In the genomic region with DNA sequence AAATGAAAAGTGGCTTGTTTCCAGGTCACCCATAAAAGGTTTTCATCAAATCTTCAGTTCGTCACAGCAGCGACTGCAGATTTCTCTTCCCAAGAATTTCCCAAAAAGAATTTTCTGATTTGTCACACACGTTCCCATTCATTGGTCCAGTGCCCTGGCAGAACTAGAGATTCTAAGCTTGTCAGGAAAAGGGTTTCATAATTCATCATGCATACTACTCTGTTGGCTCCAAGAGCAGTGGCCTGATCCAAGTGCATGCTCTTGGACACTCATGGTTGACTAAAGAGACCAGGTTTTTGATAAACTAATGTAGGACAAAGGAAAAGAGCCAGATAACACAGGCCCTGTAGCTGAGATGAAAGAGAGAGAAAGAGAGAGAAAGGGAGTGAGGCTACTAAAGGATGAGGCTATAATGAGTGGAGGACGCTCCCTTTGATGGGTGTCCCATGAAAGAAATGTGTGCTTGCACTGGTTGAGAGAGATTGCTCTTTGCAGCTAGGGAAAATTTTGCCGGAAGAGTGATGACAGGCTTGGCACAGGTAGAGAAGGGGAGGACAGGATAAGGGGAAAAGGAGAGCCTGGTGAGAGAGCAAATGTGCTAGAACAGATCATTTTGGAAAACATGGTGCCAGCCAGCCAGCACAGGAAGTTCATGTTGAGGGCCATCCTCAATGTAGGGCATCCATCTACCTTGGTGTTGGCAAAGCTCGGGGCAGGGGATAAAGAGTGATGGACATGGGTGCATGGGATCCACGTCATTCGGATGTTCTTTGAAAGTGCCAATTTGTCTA, we compare ENCODE assay signal across 21 cellular contexts.
DNase-seq lines count a peak whose midpoint lies in the region; ATAC-seq and TF ChIP-seq lines count a peak whose summit lies in the region.
"Had no signal": no experiment of that assay in that cellular context is flagged by ENCODE, and none has a peak within 500 bp of the region (broad histone marks: within the 10 kb centered on the region; RNA-seq: fewer than 3 reads in every experiment).

No MANE protein-coding gene starts in this region.

- no peak overlapping the region for H3K4me3 Mint-ChIP-seq in CD14-positive monocyte
- H3K4me3 Mint-ChIP-seq: activated CD4-positive, alpha-beta T cell treated with anti-CD3 and anti-CD28 coated beads, Interleukin-2, amount 10 ng/mL, durations not matched to agents 7 days and 5 days; CD8-positive, alpha-beta T cell had no signal

- no peaks in the 10 kb centered on the region for H3K36me3 Mint-ChIP-seq in CD14-positive monocyte
- H3K36me3 Mint-ChIP-seq: CD8-positive, alpha-beta T cell had no signal

- intact Hi-C loops in ascending aorta (cut with DNase I) = no loop called here
- intact Hi-C loops in uterus (cut with DNase I; ENCODE audit: low total_unique reads) = no loop called here
- intact Hi-C loops in CD14-positive monocyte (cut with micrococcal nuclease) = no loop called here

- no peaks in the 10 kb centered on the region for H3K4me1 Mint-ChIP-seq in CD14-positive monocyte
- H3K4me1 Mint-ChIP-seq: activated CD4-positive, alpha-beta T cell treated with anti-CD3 and anti-CD28 coated beads, Interleukin-2, amount 10 ng/mL, durations not matched to agents 7 days and 5 days had no signal

- H3K36me3 ChIP-seq in ascending aorta (no peaks in the 10 kb centered on the region), uterus (no peaks in the 10 kb centered on the region)
- H3K36me3 ChIP-seq: gastrocnemius medialis, Peyer's patch had no signal

- H3K9me3 Mint-ChIP-seq in CD14-positive monocyte = peaks cover 0 to 9% (median 3%) of the 10 kb centered on the region in 7 donors

- H3K4me1 ChIP-seq in ascending aorta = no peaks in the 10 kb centered on the region
- H3K4me1 ChIP-seq in uterus = no peaks in the 10 kb centered on the region
- H3K4me1 ChIP-seq: gastrocnemius medialis had no signal

- no peak overlapping the region for H3K27ac Mint-ChIP-seq in CD14-positive monocyte
- H3K27ac Mint-ChIP-seq: activated CD4-positive, alpha-beta T cell treated with anti-CD3 and anti-CD28 coated beads, Interleukin-2, amount 10 ng/mL, durations not matched to agents 7 days and 5 days; CD8-positive, alpha-beta T cell had no signal

- no peak for TF ChIP-seq POLR2A in uterus (IDR thresholded peaks at IDR 0.05)

- TF ChIP-seq CTCF in ascending aorta (IDR thresholded peaks at IDR 0.05) = no peak
- TF ChIP-seq CTCF in fibroblast of mammary gland (conservative IDR thresholded peaks at IDR 0.05; ENCODE audit: control insufficient read depth, insufficient read depth, low read depth, low read length) = no peak
- no peak for TF ChIP-seq CTCF in uterus (IDR thresholded peaks at IDR 0.05)
- no peak for TF ChIP-seq CTCF in CD14-positive monocyte (IDR thresholded peaks at IDR 0.05)

- no peaks in the 10 kb centered on the region for H3K9me3 ChIP-seq in ascending aorta
- no peaks in the 10 kb centered on the region for H3K9me3 ChIP-seq in uterus
- H3K9me3 ChIP-seq: gastrocnemius medialis, Peyer's patch had no signal

- no peaks in the 10 kb centered on the region for H3K27me3 ChIP-seq in ascending aorta
- H3K27me3 ChIP-seq in uterus = no peaks in the 10 kb centered on the region
- H3K27me3 ChIP-seq: gastrocnemius medialis, Peyer's patch had no signal

- H3K27ac ChIP-seq in ascending aorta (no peak overlapping the region), uterus (no peak overlapping the region)
- H3K27ac ChIP-seq: gastrocnemius medialis, Peyer's patch, SK-N-MC, VCaP had no signal

- no peak for ATAC-seq in GM21825 (IDR thresholded peaks at IDR 0.05; ENCODE audit: unreplicated experiment)
- ATAC-seq: CD8-positive, alpha-beta T cell had no signal

- H3K27me3 Mint-ChIP-seq in CD14-positive monocyte (ENCODE audit: low read depth in 3 of 3) = peaks cover 0 to 5% (median 0%) of the 10 kb centered on the region in 3 donors
- H3K27me3 Mint-ChIP-seq: activated CD4-positive, alpha-beta T cell treated with anti-CD3 and anti-CD28 coated beads, Interleukin-2, amount 10 ng/mL, durations not matched to agents 7 days and 5 days had no signal

- peak overlapping the region; percentile 0 to 13 for H3K4me3 ChIP-seq in ascending aorta
- H3K4me3 ChIP-seq in fibroblast of mammary gland (ENCODE audit: control insufficient read depth, low read depth, low read length) = no peak overlapping the region
- no peak overlapping the region for H3K4me3 ChIP-seq in uterus
- H3K4me3 ChIP-seq: gastrocnemius medialis, Peyer's patch, SK-N-MC had no signal

- DNase-seq in ascending aorta (ENCODE audit: low spot score in 2 of 2) = peak in 1 of 2 donors; percentile 69
- peak; percentile 42 for DNase-seq in fibroblast of mammary gland (ENCODE audit: low read depth)
- peak; percentile 26 for DNase-seq in mucosa of gallbladder (ENCODE audit: low spot score)
- peak; percentile 49 to 66 for DNase-seq in uterus
- DNase-seq in activated naive CD4-positive, alpha-beta T cell (lab: John Stamatoyannopoulos, UW) = no peak
- DNase-seq in CD14-positive monocyte (ENCODE audit: low spot score) = no peak
- DNase-seq: activated CD4-positive, alpha-beta T cell treated with anti-CD3 and anti-CD28 coated beads, Interleukin-2, amount 10 ng/mL, durations not matched to agents 7 days and 5 days; activated CD8-positive, alpha-beta memory T cell treated with anti-CD3 and anti-CD28 coated beads, Interleukin-2, amount 50 U/mL, for 48 hours; CD8-positive, alpha-beta T cell; DMS153; GDM1; KBM-7; NCI-H146; NCI-H510A treated with DMSO at 0.1 percent for 48 hours; Peyer's patch; stimulated activated CD4-positive, alpha-beta T cell treated with anti-CD3 and anti-CD28 coated beads, Interleukin-15, amount 100 ng/mL, for 24 hours; T-helper 2 cell had no signal

Comparison
In these comparisons a context has a peak if more than half of its experiments do, and no peak if none do; other contexts are left out.
1. DNase-seq: peak in fibroblast of mammary gland (single experiment), mucosa of gallbladder (single experiment) and uterus (2 of 2); none in activated naive CD4-positive, alpha-beta T cell (0 of 4) and CD14-positive monocyte (single experiment).
2. H3K4me3 ChIP-seq: peak in ascending aorta (2 of 2); none in fibroblast of mammary gland (single experiment) and uterus (0 of 2).